ENCODE assay signal across 13 cellular contexts in the genomic region with DNA sequence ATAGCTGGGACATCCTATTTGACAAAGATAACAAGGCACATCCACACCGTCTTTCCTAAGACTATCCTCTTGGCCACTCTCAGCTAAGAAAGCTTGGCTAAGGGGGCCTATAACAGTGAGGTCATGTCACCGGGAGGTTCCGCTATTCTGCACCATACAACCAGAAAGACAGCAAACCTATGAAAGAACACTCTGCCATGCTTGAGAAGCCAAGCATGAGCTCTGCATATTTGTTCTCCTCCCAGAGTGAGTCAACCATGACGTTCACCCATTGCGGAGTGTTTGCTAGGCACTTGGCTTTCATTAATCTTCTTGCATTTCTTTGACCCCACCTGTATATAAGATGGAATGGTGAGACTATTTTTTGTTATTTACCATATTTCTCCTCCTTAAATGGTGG.
A peak's percentile ranks its signal among the peaks of the same experiment; 100 is the strongest.
DNase-seq lines count a peak whose midpoint lies in the region; ATAC-seq and TF ChIP-seq lines count a peak whose summit lies in the region.
"Had no signal": no experiment of that assay in that cellular context is flagged by ENCODE, and none has a peak within 500 bp of the region (broad histone marks: within the 10 kb centered on the region; RNA-seq: fewer than 3 reads in every experiment).

No MANE protein-coding gene starts in this region.

- ATAC-seq in GM21367 (IDR thresholded peaks at IDR 0.05; ENCODE audit: unreplicated experiment): peak; percentile 90
- peak; percentile 86 for ATAC-seq in HG03135 (IDR thresholded peaks at IDR 0.05; ENCODE audit: unreplicated experiment)
- no peak for ATAC-seq in activated T-helper 17 cell treated with anti-CD3 and anti-CD28 coated beads, Interleukin-2, amount 50 U/mL, for 72 hours (replicated peaks)
- no peak for ATAC-seq in activated CD8-positive, alpha-beta T cell treated with anti-CD3 and anti-CD28 coated beads for 36 hours
- ATAC-seq: activated CD8-positive, alpha-beta memory T cell treated with anti-CD3 and anti-CD28 coated beads, Interleukin-2, amount 10 ng/mL, durations not matched to agents 7 days and 5 days had no signal

- H3K4me3 ChIP-seq in GM12865 (ENCODE audit: low read depth, low read length): no peak overlapping the region

- H3K9me3 Mint-ChIP-seq in activated CD4-positive, alpha-beta T cell treated with anti-CD3 and anti-CD28 coated beads, Interleukin-2, amount 10 ng/mL, durations not matched to agents 24 days and 14 days: no peaks in the 10 kb centered on the region
- no peaks in the 10 kb centered on the region for H3K9me3 Mint-ChIP-seq in activated T-helper 17 cell treated with anti-CD3 and anti-CD28 coated beads, Interleukin-2, amount 50 U/mL, for 72 hours
- no peaks in the 10 kb centered on the region for H3K9me3 Mint-ChIP-seq in activated CD8-positive, alpha-beta T cell treated with anti-CD3 and anti-CD28 coated beads for 36 hours
- H3K9me3 Mint-ChIP-seq: CD4-positive, CD25-positive, alpha-beta regulatory T cell; nephron had no signal

- H3K4me3 Mint-ChIP-seq in activated CD4-positive, alpha-beta T cell treated with anti-CD3 and anti-CD28 coated beads, Interleukin-2, amount 10 ng/mL, durations not matched to agents 24 days and 14 days: no peak overlapping the region
- no peak overlapping the region for H3K4me3 Mint-ChIP-seq in activated T-helper 17 cell treated with anti-CD3 and anti-CD28 coated beads, Interleukin-2, amount 50 U/mL, for 72 hours
- H3K4me3 Mint-ChIP-seq in activated CD8-positive, alpha-beta T cell treated with anti-CD3 and anti-CD28 coated beads for 36 hours: no peak overlapping the region
- H3K4me3 Mint-ChIP-seq: activated CD8-positive, alpha-beta memory T cell treated with anti-CD3 and anti-CD28 coated beads, Interleukin-2, amount 10 ng/mL, durations not matched to agents 7 days and 5 days; CD4-positive, CD25-positive, alpha-beta regulatory T cell; nephron had no signal

- H3K36me3 Mint-ChIP-seq in activated CD4-positive, alpha-beta T cell treated with anti-CD3 and anti-CD28 coated beads, Interleukin-2, amount 10 ng/mL, durations not matched to agents 24 days and 14 days (ENCODE audit: low read depth): no peaks in the 10 kb centered on the region
- H3K36me3 Mint-ChIP-seq in activated T-helper 17 cell treated with anti-CD3 and anti-CD28 coated beads, Interleukin-2, amount 50 U/mL, for 72 hours (ENCODE audit: low read depth): no peaks in the 10 kb centered on the region
- H3K36me3 Mint-ChIP-seq in activated CD8-positive, alpha-beta T cell treated with anti-CD3 and anti-CD28 coated beads for 36 hours (ENCODE audit: low read depth): no peaks in the 10 kb centered on the region
- H3K36me3 Mint-ChIP-seq: activated CD8-positive, alpha-beta memory T cell treated with anti-CD3 and anti-CD28 coated beads, Interleukin-2, amount 10 ng/mL, durations not matched to agents 7 days and 5 days; CD4-positive, CD25-positive, alpha-beta regulatory T cell had no signal

- intact Hi-C loops in activated CD4-positive, alpha-beta T cell treated with anti-CD3 and anti-CD28 coated beads, Interleukin-2, amount 10 ng/mL, durations not matched to agents 24 days and 14 days (cut with micrococcal nuclease): no loop called here
- intact Hi-C loops in activated CD8-positive, alpha-beta T cell treated with anti-CD3 and anti-CD28 coated beads for 36 hours (cut with micrococcal nuclease): no loop called here

- DNase-seq in GM12865 (ENCODE audit: low read depth) (peak; percentile 65), SHP77 treated with DMSO at 0.1 percent for 48 hours (lab: John Stamatoyannopoulos, UW) (peak; percentile 2)
- no peak for DNase-seq in activated CD4-positive, alpha-beta T cell treated with anti-CD3 and anti-CD28 coated beads, Interleukin-2, amount 10 ng/mL, durations not matched to agents 24 days and 14 days
- DNase-seq in stimulated activated CD4-positive, alpha-beta T cell treated with anti-CD3 and anti-CD28 coated beads, Interleukin-15, amount 100 ng/mL, for 24 hours: no peak
- no peak for DNase-seq in activated CD8-positive, alpha-beta T cell treated with anti-CD3 and anti-CD28 coated beads for 36 hours
- DNase-seq: activated CD8-positive, alpha-beta memory T cell treated with anti-CD3 and anti-CD28 coated beads, Interleukin-2, amount 10 ng/mL, durations not matched to agents 7 days and 5 days; CD4-positive, CD25-positive, alpha-beta regulatory T cell; cerebellar nuclear complex; Right ventricle myocardium superior had no signal

- H3K27ac Mint-ChIP-seq in activated CD4-positive, alpha-beta T cell treated with anti-CD3 and anti-CD28 coated beads, Interleukin-2, amount 10 ng/mL, durations not matched to agents 24 days and 14 days: no peak overlapping the region
- no peak overlapping the region for H3K27ac Mint-ChIP-seq in activated T-helper 17 cell treated with anti-CD3 and anti-CD28 coated beads, Interleukin-2, amount 50 U/mL, for 72 hours
- no peak overlapping the region for H3K27ac Mint-ChIP-seq in activated CD8-positive, alpha-beta T cell treated with anti-CD3 and anti-CD28 coated beads for 36 hours
- H3K27ac Mint-ChIP-seq: activated CD8-positive, alpha-beta memory T cell treated with anti-CD3 and anti-CD28 coated beads, Interleukin-2, amount 10 ng/mL, durations not matched to agents 7 days and 5 days; CD4-positive, CD25-positive, alpha-beta regulatory T cell; nephron had no signal

- CTCF ChIA-PET in activated CD8-positive, alpha-beta T cell treated with anti-CD3 and anti-CD28 coated beads for 36 hours (lab: Charles Lee): no interaction called here

- POLR2A ChIA-PET in activated CD8-positive, alpha-beta T cell treated with anti-CD3 and anti-CD28 coated beads for 36 hours (lab: Charles Lee): no interaction called here

- peaks cover 9% of the 10 kb centered on the region for H3K27me3 Mint-ChIP-seq in activated CD4-positive, alpha-beta T cell treated with anti-CD3 and anti-CD28 coated beads, Interleukin-2, amount 10 ng/mL, durations not matched to agents 24 days and 14 days
- H3K27me3 Mint-ChIP-seq in activated T-helper 17 cell treated with anti-CD3 and anti-CD28 coated beads, Interleukin-2, amount 50 U/mL, for 72 hours: peaks cover 7% of the 10 kb centered on the region
- peaks cover 5% of the 10 kb centered on the region for H3K27me3 Mint-ChIP-seq in activated CD8-positive, alpha-beta T cell treated with anti-CD3 and anti-CD28 coated beads for 36 hours
- H3K27me3 Mint-ChIP-seq: activated CD8-positive, alpha-beta memory T cell treated with anti-CD3 and anti-CD28 coated beads, Interleukin-2, amount 10 ng/mL, durations not matched to agents 7 days and 5 days had no signal

- no peaks in the 10 kb centered on the region for H3K4me1 Mint-ChIP-seq in activated CD4-positive, alpha-beta T cell treated with anti-CD3 and anti-CD28 coated beads, Interleukin-2, amount 10 ng/mL, durations not matched to agents 24 days and 14 days
- H3K4me1 Mint-ChIP-seq in activated T-helper 17 cell treated with anti-CD3 and anti-CD28 coated beads, Interleukin-2, amount 50 U/mL, for 72 hours: no peaks in the 10 kb centered on the region
- H3K4me1 Mint-ChIP-seq in activated CD8-positive, alpha-beta T cell treated with anti-CD3 and anti-CD28 coated beads for 36 hours (ENCODE audit: low read depth): no peaks in the 10 kb centered on the region
- H3K4me1 Mint-ChIP-seq: activated CD8-positive, alpha-beta memory T cell treated with anti-CD3 and anti-CD28 coated beads, Interleukin-2, amount 10 ng/mL, durations not matched to agents 7 days and 5 days; CD4-positive, CD25-positive, alpha-beta regulatory T cell had no signal

- no peak for TF ChIP-seq CTCF in GM12865 (IDR thresholded peaks at IDR 0.05; ENCODE audit: insufficient read depth, low read depth, low read length, missing control alignments)
- TF ChIP-seq CTCF in activated CD8-positive, alpha-beta T cell treated with anti-CD3 and anti-CD28 coated beads for 36 hours (IDR thresholded peaks at IDR 0.05): no peak

Comparison
In these comparisons a context has a peak if more than half of its experiments do, and no peak if none do; other contexts are left out.
1. DNase-seq: peak in GM12865 (single experiment) and SHP77 treated with DMSO at 0.1 percent for 48 hours (single experiment); none in activated CD4-positive, alpha-beta T cell treated with anti-CD3 and anti-CD28 coated beads, Interleukin-2, amount 10 ng/mL, durations not matched to agents 24 days and 14 days (single experiment), stimulated activated CD4-positive, alpha-beta T cell treated with anti-CD3 and anti-CD28 coated beads, Interleukin-15, amount 100 ng/mL, for 24 hours (single experiment) and activated CD8-positive, alpha-beta T cell treated with anti-CD3 and anti-CD28 coated beads for 36 hours (single experiment).
2. ATAC-seq: peak in GM21367 (single experiment) and HG03135 (single experiment); none in activated T-helper 17 cell treated with anti-CD3 and anti-CD28 coated beads, Interleukin-2, amount 50 U/mL, for 72 hours (single experiment) and activated CD8-positive, alpha-beta T cell treated with anti-CD3 and anti-CD28 coated beads for 36 hours (single experiment).